ENCODE assay signal across 35 cellular contexts in the genomic region with DNA sequence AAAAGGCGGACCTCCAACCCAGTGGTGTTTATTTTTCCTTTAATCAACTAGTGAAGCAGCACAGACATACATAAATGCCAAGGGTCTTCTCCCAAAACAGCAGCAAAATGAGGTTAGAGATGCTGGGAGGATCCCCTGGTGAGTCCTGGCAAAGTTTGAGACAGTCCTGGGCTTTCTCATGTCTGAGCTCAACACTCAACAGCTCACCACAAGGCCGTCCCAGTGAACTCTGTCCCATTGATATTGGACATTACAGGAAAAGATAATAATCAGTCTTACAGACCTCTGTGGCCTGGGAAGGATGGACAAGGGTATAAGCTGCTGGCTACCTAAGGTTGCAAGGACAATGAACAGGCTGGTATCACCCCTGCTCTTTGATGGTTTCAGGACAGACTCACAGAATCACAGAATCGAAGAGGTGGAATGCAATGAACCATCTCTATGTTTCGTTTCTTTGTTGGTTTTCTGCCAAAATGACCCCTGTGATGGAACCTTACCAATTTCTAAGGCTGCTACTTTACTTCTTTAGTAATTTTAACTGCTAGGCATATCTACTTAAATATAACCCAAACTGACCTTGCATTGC.
"Had no signal": no experiment of that assay in that cellular context is flagged by ENCODE, and none has a peak within 500 bp of the region (broad histone marks: within the 10 kb centered on the region; RNA-seq: fewer than 3 reads in every experiment).

No MANE protein-coding gene starts in this region.

- H3K27me3 ChIP-seq: MG63 had no signal

- H3K4me3 ChIP-seq: MG63 had no signal

- DNase-seq: Karpas-422, Kasumi-1, KG1, MG63, MM.1S, MV-4-11, NCI-H1048, NCI-H1092, NCI-H1092 treated with DMSO at 0.1 percent for 48 hours, NCI-H1105, NCI-H1105 treated with DMSO at 0.1 percent for 48 hours, NCI-H1417 treated with DMSO at 0.1 percent for 48 hours, NCI-H1436, NCI-H1436 treated with DMSO at 0.1 percent for 48 hours, NCI-H146, NCI-H1694 treated with DMSO at 0.1 percent for 48 hours, NCI-H187, NCI-H187 treated with DMSO at 0.1 percent for 48 hours, NCI-H1930, NCI-H2029, NCI-H2029 treated with DMSO at 0.1 percent for 48 hours, NCI-H2081, NCI-H2081 treated with DMSO at 0.1 percent for 48 hours, NCI-H2107, NCI-H2171, NCI-H2171 treated with DMSO at 0.1 percent for 48 hours, NCI-H2227 treated with DMSO at 0.1 percent for 48 hours, NCI-H226, NCI-H345, NCI-H446, NCI-H446 treated with DMSO at 0.1 percent for 48 hours, NCI-H510A, NCI-H510A treated with DMSO at 0.1 percent for 48 hours, NCI-H524 had no signal

- H3K36me3 ChIP-seq: MG63 had no signal

- H3K27ac ChIP-seq: KMS-11 had no signal

- H3K9me3 ChIP-seq: MG63 had no signal

- H3K4me2 ChIP-seq: KMS-11 had no signal

- H3K9ac ChIP-seq: KMS-11 had no signal
